Comparison of ENCODE assay signal across 23 cellular contexts in genomic region chr6:158413814-158414563, GRCh38.
"Had no signal": no experiment of that assay in that cellular context is flagged by ENCODE, and none has a peak within 500 bp of the region (broad histone marks: within the 10 kb centered on the region; RNA-seq: fewer than 3 reads in every experiment).

No MANE protein-coding gene starts in this region.

- H3K9me3 Mint-ChIP-seq: activated CD4-positive, alpha-beta memory T cell treated with anti-CD3 and anti-CD28 coated beads for 36 hours; activated T-cell treated with anti-CD3 and anti-CD28 coated beads, Interleukin-2, amount 50 U/mL, for 72 hours; neural progenitor cell; stimulated activated naive CD8-positive, alpha-beta T cell treated with anti-CD3 and anti-CD28 coated beads, Interleukin-15, Interleukin-2, amounts not matched to agents 100 ng/mL and 50 ng/mL, for 24 hours had no signal

- H3K27ac Mint-ChIP-seq: activated CD4-positive, alpha-beta memory T cell treated with anti-CD3 and anti-CD28 coated beads for 36 hours; activated T-cell treated with anti-CD3 and anti-CD28 coated beads, Interleukin-2, amount 50 U/mL, for 72 hours; naive thymus-derived CD4-positive, alpha-beta T cell; neural progenitor cell; stimulated activated naive CD8-positive, alpha-beta T cell treated with anti-CD3 and anti-CD28 coated beads, Interleukin-15, Interleukin-2, amounts not matched to agents 100 ng/mL and 50 ng/mL, for 24 hours; T-helper 17 cell had no signal

- DNase-seq: activated CD4-positive, alpha-beta memory T cell treated with anti-CD3 and anti-CD28 coated beads for 36 hours; activated CD4-positive, alpha-beta T cell treated with anti-CD3 and anti-CD28 coated beads for 4 hours; activated CD4-positive, CD25-positive, alpha-beta regulatory T cell; activated effector memory CD4-positive, alpha-beta T cell treated with anti-CD3 and anti-CD28 coated beads, Interleukin-2, amount 50 U/mL, for 16 hours; activated naive CD4-positive, alpha-beta T cell treated with anti-CD3 and anti-CD28 coated beads, Interleukin-2, amount 50 U/mL, for 16 hours; activated T-cell treated with anti-CD3 and anti-CD28 coated beads, Interleukin-2, amount 50 U/mL, for 72 hours; cerebellar nuclear complex; hippocampal formation; left ventricle myocardium inferior; naive thymus-derived CD4-positive, alpha-beta T cell; ovary; psoas muscle; stimulated activated CD4-positive, alpha-beta T cell treated with anti-CD3 and anti-CD28 coated beads, Interleukin-12 subunit alpha, Interleukin-12 subunit beta, amount 100 ng/mL, for 4 hours; stimulated activated CD4-positive, alpha-beta T cell treated with anti-CD3 and anti-CD28 coated beads, Interleukin-4, amount 100 ng/mL, for 4 hours; SW 1271; T-helper 17 cell; transverse colon; uterus had no signal

- ATAC-seq: activated T-cell treated with anti-CD3 and anti-CD28 coated beads, Interleukin-2, amount 50 U/mL, for 72 hours; naive thymus-derived CD4-positive, alpha-beta T cell; T-helper 17 cell had no signal

- H3K4me3 Mint-ChIP-seq: activated CD4-positive, alpha-beta memory T cell treated with anti-CD3 and anti-CD28 coated beads for 36 hours; activated T-cell treated with anti-CD3 and anti-CD28 coated beads, Interleukin-2, amount 50 U/mL, for 72 hours; naive thymus-derived CD4-positive, alpha-beta T cell; neural progenitor cell; stimulated activated naive CD8-positive, alpha-beta T cell treated with anti-CD3 and anti-CD28 coated beads, Interleukin-15, Interleukin-2, amounts not matched to agents 100 ng/mL and 50 ng/mL, for 24 hours; T-helper 17 cell had no signal

- H3K9me3 ChIP-seq: ovary, psoas muscle, right atrium auricular region, suprapubic skin, uterus had no signal

- H3K4me1 ChIP-seq: uterus had no signal

- H3K4me1 Mint-ChIP-seq: neural progenitor cell had no signal

- H3K36me3 ChIP-seq: neural progenitor cell, ovary, suprapubic skin, transverse colon, uterus had no signal

- H3K4me3 ChIP-seq: coronary artery, left ventricle myocardium inferior, neural progenitor cell, ovary, psoas muscle, right atrium auricular region, suprapubic skin, transverse colon, uterus had no signal

- H3K27me3 ChIP-seq: neural progenitor cell, ovary, right atrium auricular region, suprapubic skin, transverse colon, uterus had no signal

- H3K27ac ChIP-seq: coronary artery, left ventricle myocardium inferior, neural progenitor cell, ovary, right atrium auricular region, suprapubic skin, transverse colon, uterus had no signal

- H3K27me3 Mint-ChIP-seq: activated CD4-positive, alpha-beta memory T cell treated with anti-CD3 and anti-CD28 coated beads for 36 hours; naive thymus-derived CD4-positive, alpha-beta T cell; stimulated activated naive CD8-positive, alpha-beta T cell treated with anti-CD3 and anti-CD28 coated beads, Interleukin-15, Interleukin-2, amounts not matched to agents 100 ng/mL and 50 ng/mL, for 24 hours; T-helper 17 cell had no signal
